ENCODE assay signal across 25 cellular contexts in genomic region chr16:56327071-56327928, GRCh38.
"Had no signal": no experiment of that assay in that cellular context is flagged by ENCODE, and none has a peak within 500 bp of the region (broad histone marks: within the 10 kb centered on the region; RNA-seq: fewer than 3 reads in every experiment).

No MANE protein-coding gene starts in this region.

- H3K36me3 Mint-ChIP-seq: natural killer cell treated with Interleukin-12 subunit alpha and Interleukin-12 subunit beta and Interleukin-15 and Interleukin-18, amount 100 ng/mL, for 72 hours; stimulated activated memory B cell treated with anti-CD40 and anti-IgM and Interleukin-4, amounts not matched to agents 10 μg/mL and 1 μg/mL and 100 μg/mL, for 72 hours had no signal

- H3K27ac ChIP-seq: esophagus squamous epithelium, gastroesophageal sphincter, left ventricle myocardium inferior, neural progenitor cell, pancreas, prostate gland, spleen, thoracic aorta, transverse colon had no signal

- H3K4me1 Mint-ChIP-seq: neural progenitor cell; stimulated activated memory B cell treated with anti-CD40 and anti-IgM and Interleukin-4, amounts not matched to agents 10 μg/mL and 1 μg/mL and 100 μg/mL, for 72 hours had no signal

- H3K27me3 Mint-ChIP-seq: natural killer cell treated with Interleukin-12 subunit alpha and Interleukin-12 subunit beta and Interleukin-15 and Interleukin-18, amount 100 ng/mL, for 72 hours; stimulated activated memory B cell treated with anti-CD40 and anti-IgM and Interleukin-4, amounts not matched to agents 10 μg/mL and 1 μg/mL and 100 μg/mL, for 72 hours; stimulated activated naive CD8-positive, alpha-beta T cell treated with anti-CD3 and anti-CD28 coated beads, Interleukin-15, Interleukin-2, amounts not matched to agents 100 ng/mL and 50 ng/mL, for 24 hours had no signal

- DNase-seq: esophagus squamous epithelium; foreskin fibroblast; glutamatergic neuron; islet precursor cell; left cardiac atrium; left ventricle myocardium inferior; mesenchymal stem cell; midbrain; occipital lobe; pancreas; retina; spleen; stimulated activated CD4-positive, alpha-beta T cell treated with anti-CD3 and anti-CD28 coated beads, Interleukin-15, amount 100 ng/mL, for 24 hours; stimulated activated CD4-positive, alpha-beta T cell treated with anti-CD3 and anti-CD28 coated beads, Interleukin-1b, Interleukin-23, amount 100 ng/mL, for 48 hours; stimulated activated CD4-positive, alpha-beta T cell treated with anti-CD3 and anti-CD28 coated beads, Interleukin-4, amount 100 ng/mL, for 24 hours; transverse colon had no signal

- ATAC-seq: gastroesophageal sphincter; left cardiac atrium; pancreas; sciatic nerve; stimulated activated memory B cell treated with anti-CD40 and anti-IgM and Interleukin-4, amounts not matched to agents 10 μg/mL and 1 μg/mL and 100 μg/mL, for 72 hours had no signal

- H3K4me3 Mint-ChIP-seq: dendritic cell treated with granulocyte-macrophage colony-stimulating factor and Interleukin-4, amounts not matched to agents 40 ng/mL and 50 ng/mL, for 4 days; natural killer cell treated with Interleukin-12 subunit alpha and Interleukin-12 subunit beta and Interleukin-15 and Interleukin-18, amount 100 ng/mL, for 72 hours; neural progenitor cell; stimulated activated memory B cell treated with anti-CD40 and anti-IgM and Interleukin-4, amounts not matched to agents 10 μg/mL and 1 μg/mL and 100 μg/mL, for 72 hours; stimulated activated naive CD8-positive, alpha-beta T cell treated with anti-CD3 and anti-CD28 coated beads, Interleukin-15, Interleukin-2, amounts not matched to agents 100 ng/mL and 50 ng/mL, for 24 hours had no signal

- H3K9me3 Mint-ChIP-seq: dendritic cell treated with granulocyte-macrophage colony-stimulating factor and Interleukin-4, amounts not matched to agents 40 ng/mL and 50 ng/mL, for 4 days; natural killer cell treated with Interleukin-12 subunit alpha and Interleukin-12 subunit beta and Interleukin-15 and Interleukin-18, amount 100 ng/mL, for 72 hours; neural progenitor cell; stimulated activated memory B cell treated with anti-CD40 and anti-IgM and Interleukin-4, amounts not matched to agents 10 μg/mL and 1 μg/mL and 100 μg/mL, for 72 hours; stimulated activated naive CD8-positive, alpha-beta T cell treated with anti-CD3 and anti-CD28 coated beads, Interleukin-15, Interleukin-2, amounts not matched to agents 100 ng/mL and 50 ng/mL, for 24 hours had no signal

- H3K27ac Mint-ChIP-seq: dendritic cell treated with granulocyte-macrophage colony-stimulating factor and Interleukin-4, amounts not matched to agents 40 ng/mL and 50 ng/mL, for 4 days; natural killer cell treated with Interleukin-12 subunit alpha and Interleukin-12 subunit beta and Interleukin-15 and Interleukin-18, amount 100 ng/mL, for 72 hours; neural progenitor cell; stimulated activated memory B cell treated with anti-CD40 and anti-IgM and Interleukin-4, amounts not matched to agents 10 μg/mL and 1 μg/mL and 100 μg/mL, for 72 hours; stimulated activated naive CD8-positive, alpha-beta T cell treated with anti-CD3 and anti-CD28 coated beads, Interleukin-15, Interleukin-2, amounts not matched to agents 100 ng/mL and 50 ng/mL, for 24 hours had no signal
